28 cellular contexts compared by ENCODE assay signal in the genomic region with DNA sequence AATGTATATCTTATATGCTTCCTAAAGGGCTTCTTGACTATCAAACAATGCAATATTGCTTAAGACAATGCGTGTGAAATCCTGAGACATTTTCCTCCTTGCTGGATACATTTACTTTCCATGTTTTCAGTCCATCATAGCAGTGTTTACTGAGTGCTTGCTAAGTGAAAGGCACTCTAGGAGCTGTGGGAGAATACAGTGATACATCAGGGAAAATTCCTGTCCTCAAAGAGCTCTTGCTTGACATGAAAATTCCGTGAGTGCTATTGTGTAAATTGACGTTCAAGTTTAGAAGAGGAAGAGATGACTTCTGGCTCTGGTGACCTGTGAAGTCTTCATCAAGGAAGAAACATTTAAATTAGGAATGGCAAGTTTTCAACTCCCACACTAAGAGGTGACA.
"Had no signal": no experiment of that assay in that cellular context is flagged by ENCODE, and none has a peak within 500 bp of the region (broad histone marks: within the 10 kb centered on the region; RNA-seq: fewer than 3 reads in every experiment).

No MANE protein-coding gene starts in this region.

- H3K36me3 ChIP-seq: brain microvascular endothelial cell, WERI-Rb-1 had no signal

- H3K4me1 Mint-ChIP-seq: activated CD4-positive, alpha-beta memory T cell treated with anti-CD3 and anti-CD28 coated beads, Interleukin-2, amount 10 ng/mL, durations not matched to agents 7 days and 5 days; activated CD8-positive, alpha-beta memory T cell treated with anti-CD3 and anti-CD28 coated beads, Interleukin-2, amount 10 ng/mL, durations not matched to agents 7 days and 5 days; activated naive CD4-positive, alpha-beta T cell treated with anti-CD3 and anti-CD28 coated beads, Interleukin-2, amount 10 ng/mL, durations not matched to agents 7 days and 5 days had no signal

- H2AFZ ChIP-seq: PC-9 had no signal

- H3K4me3 Mint-ChIP-seq: activated CD4-positive, alpha-beta memory T cell treated with anti-CD3 and anti-CD28 coated beads, Interleukin-2, amount 10 ng/mL, durations not matched to agents 7 days and 5 days; activated CD8-positive, alpha-beta memory T cell treated with anti-CD3 and anti-CD28 coated beads, Interleukin-2, amount 10 ng/mL, durations not matched to agents 7 days and 5 days; activated naive CD4-positive, alpha-beta T cell treated with anti-CD3 and anti-CD28 coated beads, Interleukin-2, amount 10 ng/mL, durations not matched to agents 7 days and 5 days; activated naive CD8-positive, alpha-beta T cell had no signal

- H3K27me3 Mint-ChIP-seq: activated CD4-positive, alpha-beta memory T cell treated with anti-CD3 and anti-CD28 coated beads, Interleukin-2, amount 10 ng/mL, durations not matched to agents 7 days and 5 days; activated CD8-positive, alpha-beta memory T cell treated with anti-CD3 and anti-CD28 coated beads, Interleukin-2, amount 10 ng/mL, durations not matched to agents 7 days and 5 days; activated naive CD4-positive, alpha-beta T cell treated with anti-CD3 and anti-CD28 coated beads, Interleukin-2, amount 10 ng/mL, durations not matched to agents 7 days and 5 days; activated naive CD8-positive, alpha-beta T cell had no signal

- DNase-seq: activated CD4-positive, alpha-beta memory T cell treated with anti-CD3 and anti-CD28 coated beads, Interleukin-2, amount 10 ng/mL, durations not matched to agents 7 days and 5 days; activated CD4-positive, alpha-beta T cell treated with anti-CD3 and anti-CD28 coated beads for 1 hour; activated CD4-positive, alpha-beta T cell treated with anti-CD3 and anti-CD28 coated beads for 48 hours; activated CD4-positive, CD25-positive, alpha-beta regulatory T cell; activated CD8-positive, alpha-beta memory T cell treated with anti-CD3 and anti-CD28 coated beads for 24 hours; activated CD8-positive, alpha-beta memory T cell treated with anti-CD3 and anti-CD28 coated beads, Interleukin-2, amount 10 ng/mL, durations not matched to agents 7 days and 5 days; activated CD8-positive, alpha-beta memory T cell treated with anti-CD3 and anti-CD28 coated beads, Interleukin-2, amount 50 U/mL, for 48 hours; activated effector memory CD4-positive, alpha-beta T cell treated with Interleukin-2 at 50 U/mL for 16 hours; activated naive CD4-positive, alpha-beta T cell treated with anti-CD3 and anti-CD28 coated beads, Interleukin-2, amount 10 ng/mL, durations not matched to agents 7 days and 5 days; activated T-cell treated with anti-CD3 and anti-CD28 coated beads, Interleukin-2, amount 50 U/mL, for 48 hours; amniotic stem cell; aorta; brain microvascular endothelial cell; NCI-H1105; NCI-H187 treated with DMSO at 0.1 percent for 48 hours; NCI-H345; NCI-H524 treated with DMSO at 0.1 percent for 48 hours; NK-92 treated with Interleukin-12 subunit alpha and Interleukin-12 subunit beta, amount 100 ng/mL, for 24 hours; PC-9; SW 1271; T-helper 1 cell; T-helper 2 cell; T-helper 9 cell; WERI-Rb-1 had no signal

- H3K4me2 ChIP-seq: PC-9 had no signal

- H3K27ac ChIP-seq: brain microvascular endothelial cell, PC-9, RWPE1, WERI-Rb-1 had no signal

- ATAC-seq: activated CD8-positive, alpha-beta memory T cell treated with anti-CD3 and anti-CD28 coated beads, Interleukin-2, amount 10 ng/mL, durations not matched to agents 7 days and 5 days; K562; Right ventricle myocardium inferior had no signal

- H3K27me3 ChIP-seq: brain microvascular endothelial cell had no signal

- H3K36me3 Mint-ChIP-seq: activated CD8-positive, alpha-beta memory T cell treated with anti-CD3 and anti-CD28 coated beads, Interleukin-2, amount 10 ng/mL, durations not matched to agents 7 days and 5 days; activated naive CD4-positive, alpha-beta T cell treated with anti-CD3 and anti-CD28 coated beads, Interleukin-2, amount 10 ng/mL, durations not matched to agents 7 days and 5 days; activated naive CD8-positive, alpha-beta T cell had no signal

- H3K4me3 ChIP-seq: K562, PC-9 had no signal

- H3K27ac Mint-ChIP-seq: activated CD4-positive, alpha-beta memory T cell treated with anti-CD3 and anti-CD28 coated beads, Interleukin-2, amount 10 ng/mL, durations not matched to agents 7 days and 5 days; activated CD8-positive, alpha-beta memory T cell treated with anti-CD3 and anti-CD28 coated beads, Interleukin-2, amount 10 ng/mL, durations not matched to agents 7 days and 5 days; activated naive CD4-positive, alpha-beta T cell treated with anti-CD3 and anti-CD28 coated beads, Interleukin-2, amount 10 ng/mL, durations not matched to agents 7 days and 5 days; activated naive CD8-positive, alpha-beta T cell had no signal
